ENCODE assay signal across 14 cellular contexts in the genomic region with DNA sequence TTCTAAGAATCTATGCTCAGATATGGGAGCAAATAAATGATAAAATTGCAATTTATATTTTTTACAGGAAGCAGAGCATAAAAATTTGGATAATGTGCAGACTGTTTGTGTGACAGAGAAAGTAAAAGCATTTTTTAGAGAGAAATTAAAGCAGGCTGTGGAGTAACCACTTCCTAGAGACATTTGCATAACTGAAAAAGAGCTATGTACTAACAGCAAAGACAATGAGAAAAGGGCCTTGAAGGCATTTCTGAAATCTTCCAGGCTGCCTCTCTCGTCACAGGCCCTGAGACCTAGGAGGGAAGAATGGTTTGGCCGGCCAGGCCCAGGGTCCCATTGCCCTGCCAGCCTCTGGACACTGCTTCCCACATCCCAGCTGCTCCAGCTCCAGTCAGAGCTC.
DNase-seq lines count a peak whose midpoint lies in the region; ATAC-seq, FAIRE-seq and TF ChIP-seq lines count a peak whose summit lies in the region.
"Had no signal": no experiment of that assay in that cellular context is flagged by ENCODE, and none has a peak within 500 bp of the region (broad histone marks: within the 10 kb centered on the region; RNA-seq: fewer than 3 reads in every experiment).

No MANE protein-coding gene starts in this region.

- intact Hi-C loops in cardiac septum (cut with DNase I) = no loop called here
- intact Hi-C loops in MCF 10A (cut with micrococcal nuclease) = no loop called here

- H3K27ac Mint-ChIP-seq in MCF 10A (ENCODE audit: low read depth, unreplicated experiment) = no peak overlapping the region
- H3K27ac Mint-ChIP-seq: stimulated activated memory B cell treated with anti-CD40 and anti-IgM and Interleukin-4, amounts not matched to agents 10 μg/mL and 1 μg/mL and 100 μg/mL, for 72 hours had no signal

- FAIRE-seq in GM19239 (lab: Jason Lieb, UNC) = peak; percentile 80
- FAIRE-seq: G401.6, keratinocyte had no signal

- CTCF ChIA-PET in MCF 10A (lab: Yijun Ruan, JAX) = interaction anchor here (0.5 to 1.1 kb wide), 4 partner anchors 10 to 1761 kb away, joined by 3 to 5 read pairs (median 3); no protein-coding TSS in a partner anchor

- BruUV-seq in MCF 10A (replicated peaks; lab: Mats Ljungman, UMichigan) = no TSS peak

- H3K36me3 ChIP-seq in GM06990 (ENCODE audit: control insufficient read depth, insufficient read depth, low read length) = no peaks in the 10 kb centered on the region

- H3K27me3 ChIP-seq in GM06990 (replicated peaks; ENCODE audit: control insufficient read depth, insufficient read depth, low read length) = no peaks in the 10 kb centered on the region

- no peaks in the 10 kb centered on the region for H3K27me3 Mint-ChIP-seq in MCF 10A (ENCODE audit: insufficient read depth, unreplicated experiment)
- H3K27me3 Mint-ChIP-seq: stimulated activated memory B cell treated with anti-CD40 and anti-IgM and Interleukin-4, amounts not matched to agents 10 μg/mL and 1 μg/mL and 100 μg/mL, for 72 hours had no signal

- no peak for TF ChIP-seq CTCF in GM06990 (IDR thresholded peaks at IDR 0.05; ENCODE audit: insufficient read depth, low read length, poor library complexity, severe bottlenecking)
- no peak for TF ChIP-seq CTCF in MCF 10A (IDR thresholded peaks at IDR 0.05; ENCODE audit: unreplicated experiment)

- H3K4me3 Mint-ChIP-seq in MCF 10A (ENCODE audit: unreplicated experiment) = no peak overlapping the region
- H3K4me3 Mint-ChIP-seq: neural crest cell; stimulated activated memory B cell treated with anti-CD40 and anti-IgM and Interleukin-4, amounts not matched to agents 10 μg/mL and 1 μg/mL and 100 μg/mL, for 72 hours had no signal

- H3K36me3 Mint-ChIP-seq in MCF 10A (ENCODE audit: insufficient read depth, unreplicated experiment) = no peaks in the 10 kb centered on the region
- H3K36me3 Mint-ChIP-seq: stimulated activated memory B cell treated with anti-CD40 and anti-IgM and Interleukin-4, amounts not matched to agents 10 μg/mL and 1 μg/mL and 100 μg/mL, for 72 hours had no signal

- H3K4me3 ChIP-seq in GM06990 (replicated peaks; ENCODE audit: low read depth, low read length) = no peak overlapping the region

- DNase-seq in GM06990 (ENCODE audit: extremely low read depth, insufficient read length) (peak; percentile 37), GM19239 (ENCODE audit: insufficient read length, low spot score) (peak; percentile 8), cardiac septum (ENCODE audit: low spot score) (no peak), MCF 10A (ENCODE audit: unreplicated experiment) (no peak), NCI-H2107 treated with DMSO at 0.1 percent for 48 hours (lab: John Stamatoyannopoulos, UW; ENCODE audit: unreplicated experiment) (no peak), globus pallidus (ENCODE audit: low spot score) (no peak)
- DNase-seq: ACHN; activated CD4-positive, CD25-positive, alpha-beta regulatory T cell treated with anti-CD3 and anti-CD28 coated beads, Interleukin-2, amount 50 U/mL, for 72 hours had no signal

- POLR2A ChIA-PET in MCF 10A (lab: Yijun Ruan, JAX) = no interaction called here

- peak; percentile 77 for ATAC-seq in HG02610 (IDR thresholded peaks at IDR 0.05; ENCODE audit: unreplicated experiment)
- ATAC-seq in HG03354 (IDR thresholded peaks at IDR 0.05; ENCODE audit: poor library complexity, severe bottlenecking, unreplicated experiment) = peak; percentile 68
- ATAC-seq: stimulated activated memory B cell treated with anti-CD40 and anti-IgM and Interleukin-4, amounts not matched to agents 10 μg/mL and 1 μg/mL and 100 μg/mL, for 72 hours had no signal

- H3K9me3 Mint-ChIP-seq in MCF 10A (ENCODE audit: unreplicated experiment) = no peaks in the 10 kb centered on the region
- H3K9me3 Mint-ChIP-seq: neural crest cell; stimulated activated memory B cell treated with anti-CD40 and anti-IgM and Interleukin-4, amounts not matched to agents 10 μg/mL and 1 μg/mL and 100 μg/mL, for 72 hours had no signal

- H3K4me1 Mint-ChIP-seq in MCF 10A (ENCODE audit: insufficient read depth, unreplicated experiment) = no peaks in the 10 kb centered on the region
- H3K4me1 Mint-ChIP-seq: neural crest cell; stimulated activated memory B cell treated with anti-CD40 and anti-IgM and Interleukin-4, amounts not matched to agents 10 μg/mL and 1 μg/mL and 100 μg/mL, for 72 hours had no signal

Comparison
In these comparisons a context has a peak if more than half of its experiments do, and no peak if none do; other contexts are left out.
1. DNase-seq: peak in GM06990 (single experiment) and GM19239 (single experiment); none in cardiac septum (single experiment), MCF 10A (single experiment), NCI-H2107 treated with DMSO at 0.1 percent for 48 hours (single experiment) and globus pallidus (single experiment).